9 cellular contexts compared by ENCODE assay signal in the genomic region with DNA sequence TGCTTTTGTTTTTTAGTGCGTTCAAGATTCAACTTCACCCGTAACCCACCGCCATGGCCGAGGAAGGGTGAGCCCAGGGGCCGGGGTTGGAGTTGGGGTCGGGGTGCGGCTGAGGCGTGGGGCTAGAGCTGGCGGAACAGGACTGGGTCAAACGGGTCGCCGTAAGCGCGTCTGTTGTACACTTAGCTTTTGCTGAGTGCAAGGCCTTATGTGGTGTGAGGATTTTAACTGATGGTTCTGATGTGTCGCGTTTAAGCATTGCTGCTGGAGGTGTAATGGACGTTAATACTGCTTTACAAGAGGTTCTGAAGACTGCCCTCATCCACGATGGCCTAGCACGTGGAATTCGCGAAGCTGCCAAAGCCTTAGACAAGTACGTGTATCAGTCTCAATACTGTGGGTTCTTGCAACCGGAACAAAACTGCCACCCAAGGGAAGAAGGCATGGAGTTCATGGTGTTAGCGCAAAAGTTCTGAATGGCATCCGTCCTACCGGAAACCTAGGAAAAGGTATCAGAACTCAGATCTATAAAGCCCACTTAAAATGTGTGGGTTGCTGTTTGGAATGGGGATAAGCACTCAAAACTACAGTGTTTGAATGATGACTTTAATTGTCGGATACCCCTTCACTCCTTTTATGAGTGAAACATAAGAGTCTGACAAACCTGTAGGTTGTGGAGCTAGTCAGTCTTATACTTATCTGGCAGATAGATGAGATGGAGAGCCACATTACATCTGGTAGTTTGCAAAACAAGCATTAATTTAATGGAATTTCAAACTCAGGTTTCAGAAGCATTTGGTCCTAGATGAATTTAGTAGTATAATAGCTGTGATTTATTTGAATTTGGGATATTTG. TPM values are rescaled to one million over a fixed set of nuclear protein-coding genes. Genes with fewer than 3 reads are reported as not detected.
DNase-seq lines count a peak whose midpoint lies in the region; ATAC-seq and TF ChIP-seq lines count a peak whose summit lies in the region.
"Had no signal": no experiment of that assay in that cellular context is flagged by ENCODE, and none has a peak within 500 bp of the region (broad histone marks: within the 10 kb centered on the region; RNA-seq: fewer than 3 reads in every experiment).

No MANE protein-coding gene starts in this region.

- H3K27me3 ChIP-seq in cardiac muscle cell (no peaks in the 10 kb centered on the region), skeletal muscle satellite cell (ENCODE audit: control insufficient read depth, insufficient read depth, low read length) (no peaks in the 10 kb centered on the region)

- TF ChIP-seq CTCF in 22Rv1 (IDR thresholded peaks at IDR 0.05) = no peak
- no peak for TF ChIP-seq CTCF in cardiac muscle cell (IDR thresholded peaks at IDR 0.05; ENCODE audit: low read depth, low read length)

- H3K27ac ChIP-seq in 22Rv1 (peak overlapping the region; percentile 95), cardiac muscle cell (peak overlapping the region; percentile 73)

- peak; percentile 74 for DNase-seq in activated CD8-positive, alpha-beta memory T cell treated with anti-CD3 and anti-CD28 coated beads, Interleukin-2, amount 50 U/mL, for 48 hours
- DNase-seq in cardiac muscle cell (ENCODE audit: low read depth in 1 of 2, low spot score in 1 of 2) = no peak
- DNase-seq in DMS153 treated with DMSO at 0.1 percent for 48 hours (lab: John Stamatoyannopoulos, UW; ENCODE audit: unreplicated experiment) = no peak

- peaks cover 16% of the 10 kb centered on the region for H3K4me1 ChIP-seq in cardiac muscle cell (ENCODE audit: low read depth)
- H3K4me1 ChIP-seq in skeletal muscle satellite cell (ENCODE audit: control insufficient read depth, insufficient read depth, low read length) = peaks cover 36% of the 10 kb centered on the region

- H3K36me3 ChIP-seq in cardiac muscle cell = peaks cover 35% of the 10 kb centered on the region
- peaks cover 54% of the 10 kb centered on the region for H3K36me3 ChIP-seq in skeletal muscle satellite cell (ENCODE audit: insufficient read depth, low read length)

- H3K4me3 ChIP-seq in cardiac muscle cell (peak overlapping the region; percentile 96), skeletal muscle satellite cell (ENCODE audit: low read length) (peak overlapping the region; percentile 87)

- ATAC-seq in GM19043 (IDR thresholded peaks at IDR 0.05; ENCODE audit: low read depth, unreplicated experiment) = peak; percentile 0
- ATAC-seq in HG03442 (IDR thresholded peaks at IDR 0.05; ENCODE audit: unreplicated experiment) = peak; percentile 1
- no peak for ATAC-seq in GM19035 (IDR thresholded peaks at IDR 0.05; ENCODE audit: unreplicated experiment)

- H3K9me3 ChIP-seq in cardiac muscle cell (ENCODE audit: low read depth) = no peaks in the 10 kb centered on the region
- H3K9me3 ChIP-seq in skeletal muscle satellite cell (replicated peaks; ENCODE audit: low read length) = no peaks in the 10 kb centered on the region

- H3K9ac ChIP-seq in skeletal muscle satellite cell (ENCODE audit: low read depth, low read length) = peak overlapping the region; percentile 93

- peak overlapping the region; percentile 92 for H3K4me2 ChIP-seq in skeletal muscle satellite cell (ENCODE audit: low read length)

RNA-seq across cellular contexts. Expression of gene RPS12, which starts 0.6 kb away (rescaled TPM):
- total RNA-seq in cardiac muscle cell = 579 and 830 TPM in 2 replicates
- 348 and 386 TPM in 2 replicates for polyA plus RNA-seq in cardiac muscle cell
- 921 and 994 TPM in 2 replicates for total RNA-seq in skeletal muscle satellite cell (2012; rRNA removed)

RNA-seq across cellular contexts. Expression of gene SLC18B1, which starts 16.5 kb away (rescaled TPM):
- total RNA-seq in cardiac muscle cell = 9.3 and 12.6 TPM in 2 replicates
- 18.7 and 24.8 TPM in 2 replicates for polyA plus RNA-seq in cardiac muscle cell
- total RNA-seq in skeletal muscle satellite cell (2012; rRNA removed) = 7.9 and 8.1 TPM in 2 replicates

RNA-seq across cellular contexts. Expression of gene VNN2, which starts 57.2 kb away (rescaled TPM):
- total RNA-seq in cardiac muscle cell = not detected in 2 replicates
- not detected in 2 replicates for polyA plus RNA-seq in cardiac muscle cell
- not detected in 2 replicates for total RNA-seq in skeletal muscle satellite cell (2012; rRNA removed)
- total RNA-seq: lung microvascular endothelial cell had no signal
